Comparison of ENCODE assay signal across 1 cellular context in the genomic region with DNA sequence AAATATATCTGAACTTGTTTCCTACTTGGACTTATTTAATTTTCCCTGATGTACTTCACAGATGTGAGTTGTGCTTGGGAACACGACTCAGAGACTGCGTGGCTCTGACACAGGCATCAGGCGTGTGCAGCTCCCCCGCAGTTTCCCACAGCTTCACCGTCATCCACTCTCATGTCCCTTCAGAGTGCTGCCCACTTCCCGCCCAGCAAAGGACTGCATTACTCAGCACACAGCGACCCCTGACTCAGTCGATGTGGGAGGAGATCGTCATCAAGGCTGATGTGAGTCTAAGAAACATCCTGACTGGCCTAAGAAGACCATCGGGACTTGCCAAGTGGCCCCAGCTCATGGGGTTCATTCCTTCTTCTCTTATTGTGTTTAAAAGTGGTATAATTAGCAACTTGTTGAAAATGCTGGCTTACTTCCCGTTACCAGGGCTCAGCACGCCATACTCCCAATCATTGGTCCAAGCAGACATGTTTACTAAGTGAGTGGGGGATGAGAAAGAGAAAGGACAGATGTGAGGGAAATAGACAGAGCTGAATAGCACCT.
TF ChIP-seq lines count a peak whose summit lies in the region.

No MANE protein-coding gene starts in this region.

TF ChIP-seq in K562, 482 proteins besides CTCF, POLR2A, EP300 and RAD21 (continued from another document and continues in another):
- TF ChIP-seq, protein P1, sequence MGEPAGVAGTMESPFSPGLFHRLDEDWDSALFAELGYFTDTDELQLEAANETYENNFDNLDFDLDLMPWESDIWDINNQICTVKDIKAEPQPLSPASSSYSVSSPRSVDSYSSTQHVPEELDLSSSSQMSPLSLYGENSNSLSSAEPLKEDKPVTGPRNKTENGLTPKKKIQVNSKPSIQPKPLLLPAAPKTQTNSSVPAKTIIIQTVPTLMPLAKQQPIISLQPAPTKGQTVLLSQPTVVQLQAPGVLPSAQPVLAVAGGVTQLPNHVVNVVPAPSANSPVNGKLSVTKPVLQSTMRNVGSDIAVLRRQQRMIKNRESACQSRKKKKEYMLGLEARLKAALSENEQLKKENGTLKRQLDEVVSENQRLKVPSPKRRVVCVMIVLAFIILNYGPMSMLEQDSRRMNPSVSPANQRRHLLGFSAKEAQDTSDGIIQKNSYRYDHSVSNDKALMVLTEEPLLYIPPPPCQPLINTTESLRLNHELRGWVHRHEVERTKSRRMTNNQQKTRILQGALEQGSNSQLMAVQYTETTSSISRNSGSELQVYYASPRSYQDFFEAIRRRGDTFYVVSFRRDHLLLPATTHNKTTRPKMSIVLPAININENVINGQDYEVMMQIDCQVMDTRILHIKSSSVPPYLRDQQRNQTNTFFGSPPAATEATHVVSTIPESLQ (CRISPR knock-in tag; IDR thresholded peaks at IDR 0.05) = 0 out of 2 replicates have a peak, but pooled peaks have one; percentile 34
- TF ChIP-seq SMARCE1 (IDR thresholded peaks at IDR 0.05) (peak; percentile 87), ZNF592 (IDR thresholded peaks at IDR 0.05) (peak; percentile 98), FOS (IDR thresholded peaks at IDR 0.05; ENCODE audit: extremely low read depth, insufficient read length) (peak; percentile 44), CBFA2T2 (conservative IDR thresholded peaks at IDR 0.05) (0 out of 2 replicates have a peak, but pooled peaks have one; percentile 3), ERF (CRISPR knock-in tag; IDR thresholded peaks at IDR 0.05) (0 out of 2 replicates have a peak, but pooled peaks have one; percentile 8), HDAC3 (IDR thresholded peaks at IDR 0.05; ENCODE audit: borderline replicate concordance, partially characterized antibody) (peak; percentile 47), RHOXF2B (CRISPR knock-in tag; conservative IDR thresholded peaks at IDR 0.05) (peak; percentile 46; the same call in 1 of the 2 replicates), RBM39 (optimal IDR thresholded peaks at IDR 0.05; ENCODE audit: low read depth, low read length) (peak; percentile 53), TAF9B (IDR thresholded peaks at IDR 0.05; ENCODE audit: partially characterized antibody) (peak; percentile 58), POLR2AphosphoS2 (IDR thresholded peaks at IDR 0.05; ENCODE audit: low read length) (no peak), ASH1L (IDR thresholded peaks at IDR 0.05; ENCODE audit: borderline replicate concordance, low read depth, partially characterized antibody) (peak; percentile 9), FOSL1 (tag; conservative IDR thresholded peaks at IDR 0.05) (peak; percentile 95), SMARCA4 (IDR thresholded peaks at IDR 0.05) (peak; percentile 86), RNF2 (IDR thresholded peaks at IDR 0.05) (peak; percentile 69), CREM (IDR thresholded peaks at IDR 0.05; ENCODE audit: low read depth) (peak; percentile 93), PHF8 (IDR thresholded peaks at IDR 0.05; ENCODE audit: borderline replicate concordance, low read length) (no peak), SPI1 (IDR thresholded peaks at IDR 0.05; ENCODE audit: borderline replicate concordance, low read depth, low read length) (peak; percentile 53; the same call in 1 of the 2 replicates), ZNF316 (IDR thresholded peaks at IDR 0.05) (peak; percentile 77), ZNF589 (CRISPR knock-in tag; IDR thresholded peaks at IDR 0.05; ENCODE audit: low read depth) (peak; percentile 83), HDAC1 (IDR thresholded peaks at IDR 0.05) (peak in 1 of 2 experiments; percentile 80; a peak in 1 of 4 replicates), GABPA (tag; conservative IDR thresholded peaks at IDR 0.05; ENCODE audit: low read depth) (peak; percentile 29), ZNF717 (CRISPR knock-in tag; IDR thresholded peaks at IDR 0.05) (no peak), XRCC5 (IDR thresholded peaks at IDR 0.05; ENCODE audit: low read depth, low read length) (no peak)
- TF ChIP-seq, protein P2, sequence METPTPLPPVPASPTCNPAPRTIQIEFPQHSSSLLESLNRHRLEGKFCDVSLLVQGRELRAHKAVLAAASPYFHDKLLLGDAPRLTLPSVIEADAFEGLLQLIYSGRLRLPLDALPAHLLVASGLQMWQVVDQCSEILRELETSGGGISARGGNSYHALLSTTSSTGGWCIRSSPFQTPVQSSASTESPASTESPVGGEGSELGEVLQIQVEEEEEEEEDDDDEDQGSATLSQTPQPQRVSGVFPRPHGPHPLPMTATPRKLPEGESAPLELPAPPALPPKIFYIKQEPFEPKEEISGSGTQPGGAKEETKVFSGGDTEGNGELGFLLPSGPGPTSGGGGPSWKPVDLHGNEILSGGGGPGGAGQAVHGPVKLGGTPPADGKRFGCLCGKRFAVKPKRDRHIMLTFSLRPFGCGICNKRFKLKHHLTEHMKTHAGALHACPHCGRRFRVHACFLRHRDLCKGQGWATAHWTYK (CRISPR knock-in tag; IDR thresholded peaks at IDR 0.05) = peak; percentile 11; the same call in 1 of the 2 replicates
- TF ChIP-seq, protein P3, sequence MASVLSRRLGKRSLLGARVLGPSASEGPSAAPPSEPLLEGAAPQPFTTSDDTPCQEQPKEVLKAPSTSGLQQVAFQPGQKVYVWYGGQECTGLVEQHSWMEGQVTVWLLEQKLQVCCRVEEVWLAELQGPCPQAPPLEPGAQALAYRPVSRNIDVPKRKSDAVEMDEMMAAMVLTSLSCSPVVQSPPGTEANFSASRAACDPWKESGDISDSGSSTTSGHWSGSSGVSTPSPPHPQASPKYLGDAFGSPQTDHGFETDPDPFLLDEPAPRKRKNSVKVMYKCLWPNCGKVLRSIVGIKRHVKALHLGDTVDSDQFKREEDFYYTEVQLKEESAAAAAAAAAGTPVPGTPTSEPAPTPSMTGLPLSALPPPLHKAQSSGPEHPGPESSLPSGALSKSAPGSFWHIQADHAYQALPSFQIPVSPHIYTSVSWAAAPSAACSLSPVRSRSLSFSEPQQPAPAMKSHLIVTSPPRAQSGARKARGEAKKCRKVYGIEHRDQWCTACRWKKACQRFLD (CRISPR knock-in tag; IDR thresholded peaks at IDR 0.05) = peak; percentile 82
- TF ChIP-seq, protein P4, sequence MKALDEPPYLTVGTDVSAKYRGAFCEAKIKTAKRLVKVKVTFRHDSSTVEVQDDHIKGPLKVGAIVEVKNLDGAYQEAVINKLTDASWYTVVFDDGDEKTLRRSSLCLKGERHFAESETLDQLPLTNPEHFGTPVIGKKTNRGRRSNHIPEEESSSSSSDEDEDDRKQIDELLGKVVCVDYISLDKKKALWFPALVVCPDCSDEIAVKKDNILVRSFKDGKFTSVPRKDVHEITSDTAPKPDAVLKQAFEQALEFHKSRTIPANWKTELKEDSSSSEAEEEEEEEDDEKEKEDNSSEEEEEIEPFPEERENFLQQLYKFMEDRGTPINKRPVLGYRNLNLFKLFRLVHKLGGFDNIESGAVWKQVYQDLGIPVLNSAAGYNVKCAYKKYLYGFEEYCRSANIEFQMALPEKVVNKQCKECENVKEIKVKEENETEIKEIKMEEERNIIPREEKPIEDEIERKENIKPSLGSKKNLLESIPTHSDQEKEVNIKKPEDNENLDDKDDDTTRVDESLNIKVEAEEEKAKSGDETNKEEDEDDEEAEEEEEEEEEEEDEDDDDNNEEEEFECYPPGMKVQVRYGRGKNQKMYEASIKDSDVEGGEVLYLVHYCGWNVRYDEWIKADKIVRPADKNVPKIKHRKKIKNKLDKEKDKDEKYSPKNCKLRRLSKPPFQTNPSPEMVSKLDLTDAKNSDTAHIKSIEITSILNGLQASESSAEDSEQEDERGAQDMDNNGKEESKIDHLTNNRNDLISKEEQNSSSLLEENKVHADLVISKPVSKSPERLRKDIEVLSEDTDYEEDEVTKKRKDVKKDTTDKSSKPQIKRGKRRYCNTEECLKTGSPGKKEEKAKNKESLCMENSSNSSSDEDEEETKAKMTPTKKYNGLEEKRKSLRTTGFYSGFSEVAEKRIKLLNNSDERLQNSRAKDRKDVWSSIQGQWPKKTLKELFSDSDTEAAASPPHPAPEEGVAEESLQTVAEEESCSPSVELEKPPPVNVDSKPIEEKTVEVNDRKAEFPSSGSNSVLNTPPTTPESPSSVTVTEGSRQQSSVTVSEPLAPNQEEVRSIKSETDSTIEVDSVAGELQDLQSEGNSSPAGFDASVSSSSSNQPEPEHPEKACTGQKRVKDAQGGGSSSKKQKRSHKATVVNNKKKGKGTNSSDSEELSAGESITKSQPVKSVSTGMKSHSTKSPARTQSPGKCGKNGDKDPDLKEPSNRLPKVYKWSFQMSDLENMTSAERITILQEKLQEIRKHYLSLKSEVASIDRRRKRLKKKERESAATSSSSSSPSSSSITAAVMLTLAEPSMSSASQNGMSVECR (CRISPR knock-in tag; IDR thresholded peaks at IDR 0.05) = peak; percentile 23; the same call in 1 of the 2 replicates
- TF ChIP-seq, protein P5, sequence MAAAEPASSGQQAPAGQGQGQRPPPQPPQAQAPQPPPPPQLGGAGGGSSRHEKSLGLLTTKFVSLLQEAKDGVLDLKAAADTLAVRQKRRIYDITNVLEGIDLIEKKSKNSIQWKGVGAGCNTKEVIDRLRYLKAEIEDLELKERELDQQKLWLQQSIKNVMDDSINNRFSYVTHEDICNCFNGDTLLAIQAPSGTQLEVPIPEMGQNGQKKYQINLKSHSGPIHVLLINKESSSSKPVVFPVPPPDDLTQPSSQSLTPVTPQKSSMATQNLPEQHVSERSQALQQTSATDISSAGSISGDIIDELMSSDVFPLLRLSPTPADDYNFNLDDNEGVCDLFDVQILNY (CRISPR knock-in tag; IDR thresholded peaks at IDR 0.05) = no peak
- TF ChIP-seq, protein P6, sequence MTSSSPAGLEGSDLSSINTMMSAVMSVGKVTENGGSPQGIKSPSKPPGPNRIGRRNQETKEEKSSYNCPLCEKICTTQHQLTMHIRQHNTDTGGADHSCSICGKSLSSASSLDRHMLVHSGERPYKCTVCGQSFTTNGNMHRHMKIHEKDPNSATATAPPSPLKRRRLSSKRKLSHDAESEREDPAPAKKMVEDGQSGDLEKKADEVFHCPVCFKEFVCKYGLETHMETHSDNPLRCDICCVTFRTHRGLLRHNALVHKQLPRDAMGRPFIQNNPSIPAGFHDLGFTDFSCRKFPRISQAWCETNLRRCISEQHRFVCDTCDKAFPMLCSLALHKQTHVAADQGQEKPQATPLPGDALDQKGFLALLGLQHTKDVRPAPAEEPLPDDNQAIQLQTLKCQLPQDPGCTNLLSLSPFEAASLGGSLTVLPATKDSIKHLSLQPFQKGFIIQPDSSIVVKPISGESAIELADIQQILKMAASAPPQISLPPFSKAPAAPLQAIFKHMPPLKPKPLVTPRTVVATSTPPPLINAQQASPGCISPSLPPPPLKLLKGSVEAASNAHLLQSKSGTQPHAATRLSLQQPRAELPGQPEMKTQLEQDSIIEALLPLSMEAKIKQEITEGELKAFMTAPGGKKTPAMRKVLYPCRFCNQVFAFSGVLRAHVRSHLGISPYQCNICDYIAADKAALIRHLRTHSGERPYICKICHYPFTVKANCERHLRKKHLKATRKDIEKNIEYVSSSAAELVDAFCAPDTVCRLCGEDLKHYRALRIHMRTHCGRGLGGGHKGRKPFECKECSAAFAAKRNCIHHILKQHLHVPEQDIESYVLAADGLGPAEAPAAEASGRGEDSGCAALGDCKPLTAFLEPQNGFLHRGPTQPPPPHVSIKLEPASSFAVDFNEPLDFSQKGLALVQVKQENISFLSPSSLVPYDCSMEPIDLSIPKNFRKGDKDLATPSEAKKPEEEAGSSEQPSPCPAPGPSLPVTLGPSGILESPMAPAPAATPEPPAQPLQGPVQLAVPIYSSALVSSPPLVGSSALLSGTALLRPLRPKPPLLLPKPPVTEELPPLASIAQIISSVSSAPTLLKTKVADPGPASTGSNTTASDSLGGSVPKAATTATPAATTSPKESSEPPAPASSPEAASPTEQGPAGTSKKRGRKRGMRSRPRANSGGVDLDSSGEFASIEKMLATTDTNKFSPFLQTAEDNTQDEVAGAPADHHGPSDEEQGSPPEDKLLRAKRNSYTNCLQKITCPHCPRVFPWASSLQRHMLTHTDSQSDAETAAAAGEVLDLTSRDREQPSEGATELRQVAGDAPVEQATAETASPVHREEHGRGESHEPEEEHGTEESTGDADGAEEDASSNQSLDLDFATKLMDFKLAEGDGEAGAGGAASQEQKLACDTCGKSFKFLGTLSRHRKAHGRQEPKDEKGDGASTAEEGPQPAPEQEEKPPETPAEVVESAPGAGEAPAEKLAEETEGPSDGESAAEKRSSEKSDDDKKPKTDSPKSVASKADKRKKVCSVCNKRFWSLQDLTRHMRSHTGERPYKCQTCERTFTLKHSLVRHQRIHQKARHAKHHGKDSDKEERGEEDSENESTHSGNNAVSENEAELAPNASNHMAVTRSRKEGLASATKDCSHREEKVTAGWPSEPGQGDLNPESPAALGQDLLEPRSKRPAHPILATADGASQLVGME (CRISPR knock-in tag; IDR thresholded peaks at IDR 0.05) = 0 out of 2 replicates have a peak, but pooled peaks have one; percentile 8
